ENCODE assay signal across 10 cellular contexts in genomic region chr17:82863646-82863940, GRCh38. TPM values are rescaled to one million over a fixed set of nuclear protein-coding genes. Genes with fewer than 3 reads are reported as not detected.
DNase-seq lines count a peak whose midpoint lies in the region; ATAC-seq and TF ChIP-seq lines count a peak whose summit lies in the region.
"Had no signal": no experiment of that assay in that cellular context is flagged by ENCODE, and none has a peak within 500 bp of the region (broad histone marks: within the 10 kb centered on the region; RNA-seq: fewer than 3 reads in every experiment).

No MANE protein-coding gene starts in this region.

- H3K27me3 Mint-ChIP-seq in T-helper 1 cell treated with Interleukin-12 subunit alpha and Interleukin-12 subunit beta and Interleukin-4 antibody, amounts not matched to agents 30 μg/mL and 1 μg/mL, for 36 hours (ENCODE audit: low read depth): no peaks in the 10 kb centered on the region
- H3K27me3 Mint-ChIP-seq in stimulated activated memory B cell treated with anti-CD40 and anti-IgM and Interleukin-4, amounts not matched to agents 10 μg/mL and 1 μg/mL and 100 μg/mL, for 72 hours: peaks cover 10% of the 10 kb centered on the region

- peak; percentile 9; the same call in 1 of the 2 replicates for ATAC-seq in Panc1
- no peak for ATAC-seq in stimulated activated memory B cell treated with anti-CD40 and anti-IgM and Interleukin-4, amounts not matched to agents 10 μg/mL and 1 μg/mL and 100 μg/mL, for 72 hours
- no peak for ATAC-seq in HG02678 (IDR thresholded peaks at IDR 0.05; ENCODE audit: unreplicated experiment)

- intact Hi-C loops in Panc1 (cut with micrococcal nuclease; ENCODE audit: unreplicated experiment): no loop called here

- TF ChIP-seq CTCF in Panc1 (IDR thresholded peaks at IDR 0.05): no peak

- POLR2A ChIA-PET in Panc1 (lab: Charles Lee): no interaction called here

- peaks cover 17% of the 10 kb centered on the region for H3K4me1 ChIP-seq in Panc1 (ENCODE audit: control insufficient read depth, insufficient read depth, low read length)
- peaks cover 13 to 31% of the 10 kb centered on the region in 2 donors for H3K4me1 ChIP-seq in duodenal mucosa (ENCODE audit: control insufficient read depth in 1 of 2, insufficient read depth in 2 of 2, low read length in 2 of 2)

- peaks cover 39% of the 10 kb centered on the region for H3K36me3 Mint-ChIP-seq in T-helper 1 cell treated with Interleukin-12 subunit alpha and Interleukin-12 subunit beta and Interleukin-4 antibody, amounts not matched to agents 30 μg/mL and 1 μg/mL, for 36 hours (ENCODE audit: low read depth)
- peaks cover 5% of the 10 kb centered on the region for H3K36me3 Mint-ChIP-seq in stimulated activated memory B cell treated with anti-CD40 and anti-IgM and Interleukin-4, amounts not matched to agents 10 μg/mL and 1 μg/mL and 100 μg/mL, for 72 hours

- H3K27ac ChIP-seq in Panc1 (ENCODE audit: low read length) (no peak overlapping the region), duodenal mucosa (ENCODE audit: low read depth, low read length) (peak overlapping the region; percentile 50)

- no peaks in the 10 kb centered on the region for H3K9me3 ChIP-seq in Panc1 (ENCODE audit: control insufficient read depth, insufficient read depth, low read depth, low read length)
- H3K9me3 ChIP-seq in duodenal mucosa (ENCODE audit: control insufficient read depth in 1 of 2, low read length in 2 of 2): no peaks in the 10 kb centered on the region

- H3K27ac Mint-ChIP-seq in T-helper 1 cell treated with Interleukin-12 subunit alpha and Interleukin-12 subunit beta and Interleukin-4 antibody, amounts not matched to agents 30 μg/mL and 1 μg/mL, for 36 hours: peak overlapping the region; percentile 96
- H3K27ac Mint-ChIP-seq in stimulated activated memory B cell treated with anti-CD40 and anti-IgM and Interleukin-4, amounts not matched to agents 10 μg/mL and 1 μg/mL and 100 μg/mL, for 72 hours: peak overlapping the region; percentile 100

- H3K36me3 ChIP-seq in Panc1 (ENCODE audit: control insufficient read depth, insufficient read depth, low read length): no peaks in the 10 kb centered on the region
- no peaks in the 10 kb centered on the region for H3K36me3 ChIP-seq in duodenal mucosa (ENCODE audit: control insufficient read depth in 1 of 2, insufficient read depth in 2 of 2, low read length in 2 of 2)

- H3K4me3 Mint-ChIP-seq in T-helper 1 cell treated with Interleukin-12 subunit alpha and Interleukin-12 subunit beta and Interleukin-4 antibody, amounts not matched to agents 30 μg/mL and 1 μg/mL, for 36 hours: peak overlapping the region; percentile 81
- H3K4me3 Mint-ChIP-seq in stimulated activated memory B cell treated with anti-CD40 and anti-IgM and Interleukin-4, amounts not matched to agents 10 μg/mL and 1 μg/mL and 100 μg/mL, for 72 hours: peak overlapping the region; percentile 27

- DNase-seq in T-helper 1 cell (no peak), Panc1 (ENCODE audit: low read depth, low spot score) (no peak), activated gamma-delta T cell (lab: John Stamatoyannopoulos, UW) (no peak), HK-2 (ENCODE audit: unreplicated experiment) (no peak)
- DNase-seq: substantia nigra had no signal

- no peak overlapping the region for H3K9ac ChIP-seq in duodenal mucosa (ENCODE audit: low read depth in 1 of 2, low read length in 2 of 2)

- CTCF ChIA-PET in Panc1 (lab: Charles Lee): no interaction called here

- no TSS peak for BruUV-seq in Panc1 (replicated peaks; lab: Mats Ljungman, UMichigan)

- H3K27me3 ChIP-seq in Panc1 (ENCODE audit: control insufficient read depth, insufficient read depth, low read length) (no peaks in the 10 kb centered on the region), duodenal mucosa (ENCODE audit: control insufficient read depth in 1 of 2, insufficient read depth in 2 of 2, low read length in 2 of 2) (no peaks in the 10 kb centered on the region)

- no peak overlapping the region for H3K4me3 ChIP-seq in Panc1 (ENCODE audit: low read depth in 2 of 2, low read length in 2 of 2)
- H3K4me3 ChIP-seq in duodenal mucosa (ENCODE audit: low read depth in 1 of 2, low read length in 2 of 2): no peak overlapping the region

- in situ Hi-C loops in Panc1 (cut with HindIII; ENCODE audit: low pct_unique_long_range_greater_than_20kb, low sequenced_read_pairs): no loop called here

- peaks cover 68% of the 10 kb centered on the region for H3K4me1 Mint-ChIP-seq in T-helper 1 cell treated with Interleukin-12 subunit alpha and Interleukin-12 subunit beta and Interleukin-4 antibody, amounts not matched to agents 30 μg/mL and 1 μg/mL, for 36 hours (ENCODE audit: low read depth)
- peaks cover 83% of the 10 kb centered on the region for H3K4me1 Mint-ChIP-seq in stimulated activated memory B cell treated with anti-CD40 and anti-IgM and Interleukin-4, amounts not matched to agents 10 μg/mL and 1 μg/mL and 100 μg/mL, for 72 hours

- H3K9me3 Mint-ChIP-seq in T-helper 1 cell treated with Interleukin-12 subunit alpha and Interleukin-12 subunit beta and Interleukin-4 antibody, amounts not matched to agents 30 μg/mL and 1 μg/mL, for 36 hours: no peaks in the 10 kb centered on the region
- no peaks in the 10 kb centered on the region for H3K9me3 Mint-ChIP-seq in stimulated activated memory B cell treated with anti-CD40 and anti-IgM and Interleukin-4, amounts not matched to agents 10 μg/mL and 1 μg/mL and 100 μg/mL, for 72 hours

RNA-seq across cellular contexts. Expression of gene ZNF750, which starts 23.8 kb away (rescaled TPM):
- total RNA-seq in Panc1 (2021; ENCODE audit: unreplicated experiment): not detected
- not detected for polyA plus RNA-seq in Panc1 (2012; ENCODE audit: insufficient read length)
- total RNA-seq: fibroblast of villous mesenchyme had no signal
